ENCODE assay signal across 1 cellular context in genomic region chr11:108561535-108561991, GRCh38.
TF ChIP-seq lines count a peak whose summit lies in the region.

No MANE protein-coding gene starts in this region.

TF ChIP-seq in IMR-90, 13 proteins besides CTCF, POLR2A, EP300 and RAD21 (continued from another document):
- no peak for TF ChIP-seq ELK1 (IDR thresholded peaks at IDR 0.05; ENCODE audit: borderline replicate concordance, low read depth, low read length)
TF ChIP-seq in IMR-90: peak in this region for 0.
